In genomic region chr12:124497658-124498057, GRCh38 we compare ENCODE assay signal across 10 cellular contexts.
DNase-seq lines count a peak whose midpoint lies in the region; ATAC-seq, FAIRE-seq and TF ChIP-seq lines count a peak whose summit lies in the region.
"Had no signal": no experiment of that assay in that cellular context is flagged by ENCODE, and none has a peak within 500 bp of the region (broad histone marks: within the 10 kb centered on the region; RNA-seq: fewer than 3 reads in every experiment).

No MANE protein-coding gene starts in this region.

- H3K36me3 ChIP-seq in spleen: peaks cover 0 to 34% (median 8%) of the 10 kb centered on the region in 6 donors

- H3K27me3 ChIP-seq in spleen (replicated peaks in 1 of 7): no peaks in the 10 kb centered on the region

- intact Hi-C loops in spleen (cut with DNase I; ENCODE audit: low total_unique reads): no loop called here

- peaks cover 58% of the 10 kb centered on the region for H3K4me1 Mint-ChIP-seq in brain

- H3K9me3 ChIP-seq in spleen: no peaks in the 10 kb centered on the region

- no peaks in the 10 kb centered on the region for H3K9me3 Mint-ChIP-seq in brain

- peak overlapping the region in 6 of 8 donors; percentile 6 to 66 (median 50) for H3K27ac ChIP-seq in spleen

- H3K4me3 Mint-ChIP-seq in brain: no peak overlapping the region

- FAIRE-seq in GM12891 (lab: Jason Lieb, UNC): peak; percentile 94

- TF ChIP-seq CTCF in brain (conservative IDR thresholded peaks at IDR 0.05): no peak
- TF ChIP-seq CTCF in spleen (IDR thresholded peaks at IDR 0.05 in 8 of 11, conservative IDR thresholded peaks at IDR 0.05 in 3 of 11): no peak
- no peak for TF ChIP-seq CTCF in GM10266 (IDR thresholded peaks at IDR 0.05; ENCODE audit: control insufficient read depth, insufficient read depth, low read depth, missing control alignments)

- DNase-seq in GM12891 (ENCODE audit: insufficient read length, low spot score) (no peak), hippocampal formation (lab: John Stamatoyannopoulos, UW) (peak; percentile 61 to 68), spleen (peak; percentile 75), iPS-NIHi7 (ENCODE audit: extremely low spot score) (no peak), GM10266 (ENCODE audit: extremely low spot score) (no peak), NCI-H2029 (lab: John Stamatoyannopoulos, UW) (no peak)
- DNase-seq: activated gamma-delta T cell, kidney glomerular epithelial cell had no signal

- H3K27ac Mint-ChIP-seq in brain: peak overlapping the region; percentile 51 to 94 (median 89)

- peaks cover 14% of the 10 kb centered on the region for H3K36me3 Mint-ChIP-seq in brain

- TF ChIP-seq POLR2A in GM12891 (IDR thresholded peaks at IDR 0.05; ENCODE audit: low read depth, low read length) (no peak), spleen (IDR thresholded peaks at IDR 0.05) (no peak)

- H3K27me3 Mint-ChIP-seq in brain: no peaks in the 10 kb centered on the region

- H3K4me3 ChIP-seq in spleen: no peak overlapping the region

- 47 to 79% (median 51%) methylated on average over 4 to 7 of the region's 7 CpGs for WGBS in spleen, 5 donors

- ATAC-seq in GM21515 (IDR thresholded peaks at IDR 0.05; ENCODE audit: unreplicated experiment): no peak

- H3K4me1 ChIP-seq in spleen: peaks cover 42 to 100% (median 74%) of the 10 kb centered on the region in 6 donors

TF ChIP-seq in GM12891, 5 proteins besides CTCF, POLR2A, EP300 and RAD21:
- no peak for TF ChIP-seq PAX5 (IDR thresholded peaks at IDR 0.05; ENCODE audit: insufficient read depth, low read length, severe bottlenecking)
- no peak for TF ChIP-seq POU2F2 (IDR thresholded peaks at IDR 0.05; ENCODE audit: low read depth, low read length)
- no peak for TF ChIP-seq POLR2AphosphoS5 (IDR thresholded peaks at IDR 0.05; ENCODE audit: low read depth, low read length)
- no peak for TF ChIP-seq SPI1 (IDR thresholded peaks at IDR 0.05; ENCODE audit: low read depth, low read length)
- TF ChIP-seq TAF1 (IDR thresholded peaks at IDR 0.05; ENCODE audit: low read depth, low read length): no peak

Comparison
In these comparisons a context has a peak if more than half of its experiments do, and no peak if none do; other contexts are left out.
1. DNase-seq: peak in hippocampal formation (2 of 2) and spleen (single experiment); none in GM12891 (single experiment), iPS-NIHi7 (single experiment), GM10266 (single experiment) and NCI-H2029 (single experiment).